Comparison of ENCODE assay signal across 8 cellular contexts in genomic region chr19:1825909-1826556, GRCh38.
DNase-seq lines count a peak whose midpoint lies in the region; ATAC-seq and TF ChIP-seq lines count a peak whose summit lies in the region.

No MANE protein-coding gene starts in this region.

- peak; percentile 91 for TF ChIP-seq CTCF in cardiac fibroblast (IDR thresholded peaks at IDR 0.05; ENCODE audit: low read depth, low read length)

- DNase-seq in DMS153 treated with DMSO at 0.1 percent for 48 hours (lab: John Stamatoyannopoulos, UW; ENCODE audit: unreplicated experiment) (peak; percentile 0), DMS153 (lab: John Stamatoyannopoulos, UW) (no peak), NCI-H1092 (lab: John Stamatoyannopoulos, UW) (peak; percentile 67), cardiac fibroblast (ENCODE audit: low read depth in 2 of 2) (peak; percentile 69 to 74), islet precursor cell (peak; percentile 89)
- peak; percentile 63 for DNase-seq in activated CD4-positive, CD25-positive, alpha-beta regulatory T cell treated with anti-CD3 and anti-CD28 coated beads, Interleukin-2, amount 50 U/mL, for 16 hours (ENCODE audit: low read depth, low spot score)
- DNase-seq in stimulated activated CD4-positive, alpha-beta T cell treated with anti-CD3 and anti-CD28 coated beads, Interleukin-1b, Interleukin-23, amount 100 ng/mL, for 24 hours (ENCODE audit: low read depth in 4 of 4, low spot score in 1 of 4), result peak; percentile 53 to 66 (median 58)

- no peak for ATAC-seq in HG03342 (IDR thresholded peaks at IDR 0.05; ENCODE audit: unreplicated experiment)

- H3K4me3 ChIP-seq in cardiac fibroblast (replicated peaks in 1 of 2; ENCODE audit: low read depth in 2 of 2, low read length in 2 of 2), result no peak overlapping the region
